ENCODE assay signal across 15 cellular contexts in the genomic region with DNA sequence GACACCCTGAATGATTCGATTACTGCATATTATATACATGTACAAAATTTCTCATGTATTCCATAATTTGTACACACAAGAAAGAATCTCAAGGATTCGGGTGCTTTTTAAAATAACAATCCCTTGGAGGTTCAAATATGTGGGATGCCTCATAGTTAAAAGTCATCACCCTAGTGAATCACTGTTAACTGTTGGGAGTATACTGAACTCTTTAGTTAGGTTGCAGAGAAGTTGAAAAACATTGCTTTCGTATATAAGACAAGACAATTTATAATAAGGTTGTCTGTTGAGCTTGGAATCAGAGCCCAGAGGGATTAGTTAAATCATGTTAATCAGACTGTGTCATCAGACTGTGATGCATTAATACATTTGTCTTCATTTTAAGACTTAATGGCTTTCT. TPM values are rescaled to one million over a fixed set of nuclear protein-coding genes. Genes with fewer than 3 reads are reported as not detected.
DNase-seq lines count a peak whose midpoint lies in the region; ATAC-seq lines count a peak whose summit lies in the region.
"Had no signal": no experiment of that assay in that cellular context is flagged by ENCODE, and none has a peak within 500 bp of the region (broad histone marks: within the 10 kb centered on the region; RNA-seq: fewer than 3 reads in every experiment).

No MANE protein-coding gene starts in this region.

- WGBS in aorta, 2 donors, result 62 to 67% methylated on average over 3 of the region's 3 CpGs

- H3K9me3 Mint-ChIP-seq in IgD-negative memory B cell (no peaks in the 10 kb centered on the region), naive B cell (no peaks in the 10 kb centered on the region)

- no peak overlapping the region for H3K27ac ChIP-seq in aorta (ENCODE audit: low read depth in 1 of 2, low read length in 2 of 2)
- no peak overlapping the region for H3K27ac ChIP-seq in substantia nigra (ENCODE audit: low read depth, low read length, poor library complexity, severe bottlenecking)
- H3K27ac ChIP-seq: esophagus muscularis mucosa, upper lobe of left lung had no signal

- H3K27me3 Mint-ChIP-seq in IgD-negative memory B cell, result no peaks in the 10 kb centered on the region
- H3K27me3 Mint-ChIP-seq in naive B cell, result no peaks in the 10 kb centered on the region
- H3K27me3 Mint-ChIP-seq: dendritic cell treated with granulocyte-macrophage colony-stimulating factor and Interleukin-4, amounts not matched to agents 40 ng/mL and 50 ng/mL, for 4 days had no signal

- H3K36me3 ChIP-seq in adipocyte (ENCODE audit: control insufficient read depth, insufficient read depth, low read length, severe bottlenecking) (no peaks in the 10 kb centered on the region), aorta (ENCODE audit: control insufficient read depth in 1 of 2, insufficient read depth in 2 of 2, low read length in 1 of 2) (no peaks in the 10 kb centered on the region)
- H3K36me3 ChIP-seq: esophagus muscularis mucosa, upper lobe of left lung had no signal

- DNase-seq in COLO829 (ENCODE audit: low spot score) (peak; percentile 50), adipocyte (ENCODE audit: low read depth) (peak; percentile 16), naive B cell (no peak), germinal center (ENCODE audit: low spot score) (no peak), aorta (no peak), substantia nigra (lab: John Stamatoyannopoulos, UW) (no peak)
- DNase-seq: hypothalamus; NCI-H2171; right cardiac atrium; stimulated activated CD4-positive, alpha-beta T cell treated with anti-CD3 and anti-CD28 coated beads, Interleukin-4, amount 100 ng/mL, for 1 hour; upper lobe of left lung had no signal

- H3K9me3 ChIP-seq in adipocyte (ENCODE audit: control insufficient read depth, low read length) (no peaks in the 10 kb centered on the region), aorta (ENCODE audit: control insufficient read depth, low read length) (no peaks in the 10 kb centered on the region)
- H3K9me3 ChIP-seq: esophagus muscularis mucosa, upper lobe of left lung had no signal

- no peak for ATAC-seq in naive B cell (ENCODE audit: low read depth in 2 of 2)
- ATAC-seq in aorta (ENCODE audit: low FRiP score), result no peak
- ATAC-seq in HG02885 (IDR thresholded peaks at IDR 0.05; ENCODE audit: poor library complexity, unreplicated experiment), result no peak
- ATAC-seq: right cardiac atrium had no signal

- H3K36me3 Mint-ChIP-seq in IgD-negative memory B cell (peaks cover 4% of the 10 kb centered on the region), naive B cell (peaks cover 0 to 7% of the 10 kb centered on the region in 2 donors)

- H3K4me1 ChIP-seq in adipocyte (ENCODE audit: control insufficient read depth, insufficient read depth, low read length) (peaks cover 11% of the 10 kb centered on the region), aorta (ENCODE audit: control insufficient read depth in 1 of 2, insufficient read depth in 2 of 2, low read length in 2 of 2) (no peaks in the 10 kb centered on the region)
- H3K4me1 ChIP-seq: upper lobe of left lung had no signal

- H3K27me3 ChIP-seq in adipocyte (replicated peaks; ENCODE audit: control insufficient read depth, insufficient read depth, low read length), result no peaks in the 10 kb centered on the region
- H3K27me3 ChIP-seq in aorta (ENCODE audit: control insufficient read depth in 1 of 2, insufficient read depth in 2 of 2, low read length in 1 of 2), result no peaks in the 10 kb centered on the region
- H3K27me3 ChIP-seq: esophagus muscularis mucosa, upper lobe of left lung had no signal

- H3K4me1 Mint-ChIP-seq in IgD-negative memory B cell (peaks cover 39 to 47% (median 45%) of the 10 kb centered on the region in 3 donors), naive B cell (peaks cover 32 to 66% (median 65%) of the 10 kb centered on the region in 3 donors)

- no peak overlapping the region for H3K9ac ChIP-seq in adipocyte (ENCODE audit: low read length)

- intact Hi-C loops in aorta (cut with DNase I), result loop anchor here in 1 of 2 donors (5.0 kb wide), 1 partner anchor 412 kb away; no protein-coding TSS in a partner anchor

- H3K4me3 Mint-ChIP-seq in IgD-negative memory B cell (peak overlapping the region in 1 of 4 donors; percentile 33), naive B cell (no peak overlapping the region)
- H3K4me3 Mint-ChIP-seq: dendritic cell treated with granulocyte-macrophage colony-stimulating factor and Interleukin-4, amounts not matched to agents 40 ng/mL and 50 ng/mL, for 4 days had no signal

- H3K4me3 ChIP-seq in adipocyte (ENCODE audit: low read length) (no peak overlapping the region), aorta (ENCODE audit: low read length in 2 of 2) (no peak overlapping the region)
- H3K4me3 ChIP-seq: esophagus muscularis mucosa, upper lobe of left lung had no signal

- peak overlapping the region in 2 of 3 donors; percentile 59 to 80 for H3K27ac Mint-ChIP-seq in IgD-negative memory B cell
- H3K27ac Mint-ChIP-seq in naive B cell, result peak overlapping the region in 4 of 6 donors; percentile 40 to 98 (median 88)

RNA-seq across cellular contexts. Expression of a gene that starts 15.6 kb away (rescaled TPM):
- polyA plus RNA-seq in IgD-negative memory B cell (112 TPM), naive B cell (ENCODE audit: low read depth in 6 of 6) (100 to 1,000 TPM; 154 to 228 (median 181) TPM), aorta (10 to 100 TPM in 1 of 2 donors, 1 to 10 TPM in 1; 7.5 to 21.0 TPM)
- total RNA-seq in aorta, result 10 to 100 TPM; 10.7 to 11.2 TPM

Comparison
In these comparisons a context has a peak if more than half of its experiments do, and no peak if none do; other contexts are left out.
1. DNase-seq: peak in COLO829 (single experiment) and adipocyte (single experiment); none in naive B cell (single experiment), germinal center (single experiment), aorta (0 of 2) and substantia nigra (0 of 49).